ENCODE assay signal across 1 cellular context in the genomic region with DNA sequence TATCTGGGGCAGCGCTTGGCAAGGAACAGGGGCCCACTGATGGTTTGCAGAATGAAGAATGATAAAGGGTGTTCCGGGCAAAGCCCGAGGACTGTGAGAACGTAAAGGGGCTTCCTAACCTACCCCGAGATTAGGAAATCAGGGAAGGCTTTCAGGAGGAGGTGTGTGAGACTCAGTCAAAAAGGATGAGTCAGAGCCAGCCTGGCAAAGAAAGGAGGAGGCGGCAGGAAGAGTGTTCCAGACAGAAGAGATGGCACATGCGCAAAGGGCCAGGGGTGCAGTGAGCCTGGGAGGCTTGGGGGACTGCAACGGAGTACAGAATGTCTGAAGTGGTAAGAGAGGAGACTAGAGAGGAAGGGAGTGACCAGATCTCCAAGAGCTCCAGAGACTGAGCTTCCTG.
TF ChIP-seq lines count a peak whose summit lies in the region.

No MANE protein-coding gene starts in this region.

TF ChIP-seq in A549, 52 proteins besides CTCF, POLR2A, EP300 and RAD21 (continued from another document):
- TF ChIP-seq JUNB (IDR thresholded peaks at IDR 0.05) (no peak), ZFP36 (IDR thresholded peaks at IDR 0.05; ENCODE audit: borderline replicate concordance, partially characterized antibody) (peak; percentile 94), CHD4 (IDR thresholded peaks at IDR 0.05; ENCODE audit: borderline replicate concordance) (no peak)
